Comparison of ENCODE assay signal across 13 cellular contexts in genomic region chr5:16540421-16540820, GRCh38.
A peak's percentile ranks its signal among the peaks of the same experiment; 100 is the strongest.
DNase-seq lines count a peak whose midpoint lies in the region; ATAC-seq and TF ChIP-seq lines count a peak whose summit lies in the region.
"Had no signal": no experiment of that assay in that cellular context is flagged by ENCODE, and none has a peak within 500 bp of the region (broad histone marks: within the 10 kb centered on the region; RNA-seq: fewer than 3 reads in every experiment).

No MANE protein-coding gene starts in this region.

- intact Hi-C loops in lower lobe of right lung (cut with DNase I), result no loop called here

- TF ChIP-seq CTCF in AG04449 (IDR thresholded peaks at IDR 0.05; ENCODE audit: insufficient read depth, low read length, missing control alignments) (no peak), chondrocyte (IDR thresholded peaks at IDR 0.05) (no peak), lower lobe of right lung (IDR thresholded peaks at IDR 0.05) (no peak)

- H3K27ac ChIP-seq in lower lobe of right lung, result peak overlapping the region; percentile 1

- peak overlapping the region; percentile 81 for H3K27ac Mint-ChIP-seq in chondrocyte (ENCODE audit: unreplicated experiment)
- no peak overlapping the region for H3K27ac Mint-ChIP-seq in stimulated activated effector memory CD8-positive, alpha-beta T cell treated with anti-CD3 and anti-CD28 coated beads, Interleukin-12 subunit alpha, Interleukin-12 subunit beta, amount 100 ng/mL, for 72 hours
- H3K27ac Mint-ChIP-seq: mesothelial cell of epicardium had no signal

- H3K4me3 Mint-ChIP-seq in chondrocyte (ENCODE audit: unreplicated experiment), result no peak overlapping the region
- no peak overlapping the region for H3K4me3 Mint-ChIP-seq in stimulated activated effector memory CD8-positive, alpha-beta T cell treated with anti-CD3 and anti-CD28 coated beads, Interleukin-12 subunit alpha, Interleukin-12 subunit beta, amount 100 ng/mL, for 72 hours
- H3K4me3 Mint-ChIP-seq: mesothelial cell of epicardium had no signal

- peaks cover 49% of the 10 kb centered on the region for H3K4me1 Mint-ChIP-seq in chondrocyte (ENCODE audit: low read depth)
- H3K4me1 Mint-ChIP-seq in stimulated activated effector memory CD8-positive, alpha-beta T cell treated with anti-CD3 and anti-CD28 coated beads, Interleukin-12 subunit alpha, Interleukin-12 subunit beta, amount 100 ng/mL, for 72 hours, result peaks cover 52% of the 10 kb centered on the region
- H3K4me1 Mint-ChIP-seq: mesothelial cell of epicardium had no signal

- H3K4me1 ChIP-seq in lower lobe of right lung, result no peaks in the 10 kb centered on the region

- POLR2A ChIA-PET in AG04449 (lab: Yijun Ruan, JAX), result no interaction called here

- no peaks in the 10 kb centered on the region for H3K27me3 Mint-ChIP-seq in chondrocyte (ENCODE audit: low read depth)

- no peaks in the 10 kb centered on the region for H3K27me3 ChIP-seq in lower lobe of right lung (ENCODE audit: low read depth)
- H3K27me3 ChIP-seq: stomach had no signal

- CTCF ChIA-PET in AG04449 (lab: Yijun Ruan, JAX), result interaction anchor here (1.2 to 7.4 kb wide), 2 partner anchors 10 to 50 kb away, joined by 3 to 75 read pairs; no protein-coding TSS in a partner anchor

- DNase-seq in AG04449 (ENCODE audit: low read depth, low spot score) (peak; percentile 69), HK-2 (ENCODE audit: unreplicated experiment) (peak; percentile 48), chondrocyte (ENCODE audit: low spot score) (no peak), lower lobe of right lung (no peak)
- no peak for DNase-seq in stimulated activated effector memory CD8-positive, alpha-beta T cell treated with anti-CD3 and anti-CD28 coated beads, Interleukin-12 subunit alpha, Interleukin-12 subunit beta, amount 100 ng/mL, for 72 hours (ENCODE audit: low spot score in 2 of 2)
- DNase-seq: activated naive CD4-positive, alpha-beta T cell; NCI-H1105; OCI-M1; stomach had no signal

- no peaks in the 10 kb centered on the region for H3K9me3 Mint-ChIP-seq in chondrocyte (ENCODE audit: low read depth)
- no peaks in the 10 kb centered on the region for H3K9me3 Mint-ChIP-seq in stimulated activated effector memory CD8-positive, alpha-beta T cell treated with anti-CD3 and anti-CD28 coated beads, Interleukin-12 subunit alpha, Interleukin-12 subunit beta, amount 100 ng/mL, for 72 hours
- H3K9me3 Mint-ChIP-seq: mesothelial cell of epicardium had no signal

- H3K4me3 ChIP-seq in AG04449 (ENCODE audit: low read depth, low read length) (no peak overlapping the region), lower lobe of right lung (no peak overlapping the region)
- H3K4me3 ChIP-seq: stomach had no signal

- H3K9me3 ChIP-seq in lower lobe of right lung, result no peaks in the 10 kb centered on the region
- H3K9me3 ChIP-seq: stomach had no signal

- peak in 1 of 2 donors; percentile 9 for ATAC-seq in lower lobe of right lung
- ATAC-seq in activated CD4-positive, CD25-positive, alpha-beta regulatory T cell treated with anti-CD3 and anti-CD28 coated beads, Interleukin-2, amount 50 U/mL, for 24 hours, result no peak
- ATAC-seq in stimulated activated effector memory CD8-positive, alpha-beta T cell treated with anti-CD3 and anti-CD28 coated beads, Interleukin-12 subunit alpha, Interleukin-12 subunit beta, amount 100 ng/mL, for 72 hours, result no peak
- no peak for ATAC-seq in GM19351 (IDR thresholded peaks at IDR 0.05; ENCODE audit: unreplicated experiment)
- ATAC-seq in HG03159 (IDR thresholded peaks at IDR 0.05; ENCODE audit: unreplicated experiment), result no peak

- no peaks in the 10 kb centered on the region for H3K36me3 Mint-ChIP-seq in chondrocyte (ENCODE audit: low read depth)
- no peaks in the 10 kb centered on the region for H3K36me3 Mint-ChIP-seq in stimulated activated effector memory CD8-positive, alpha-beta T cell treated with anti-CD3 and anti-CD28 coated beads, Interleukin-12 subunit alpha, Interleukin-12 subunit beta, amount 100 ng/mL, for 72 hours
- H3K36me3 Mint-ChIP-seq: mesothelial cell of epicardium had no signal

- no peaks in the 10 kb centered on the region for H3K36me3 ChIP-seq in lower lobe of right lung
- H3K36me3 ChIP-seq: stomach had no signal

Comparison
In these comparisons a context has a peak if more than half of its experiments do, and no peak if none do; other contexts are left out.
1. DNase-seq: peak in AG04449 (single experiment) and HK-2 (single experiment); none in chondrocyte (single experiment), lower lobe of right lung (single experiment) and stimulated activated effector memory CD8-positive, alpha-beta T cell treated with anti-CD3 and anti-CD28 coated beads, Interleukin-12 subunit alpha, Interleukin-12 subunit beta, amount 100 ng/mL, for 72 hours (0 of 2).